In genomic region chr2:56012216-56012615, GRCh38 we compare ENCODE assay signal across 26 cellular contexts.
"Had no signal": no experiment of that assay in that cellular context is flagged by ENCODE, and none has a peak within 500 bp of the region (broad histone marks: within the 10 kb centered on the region; RNA-seq: fewer than 3 reads in every experiment).

No MANE protein-coding gene starts in this region.

- H3K4me3 ChIP-seq: adrenal gland, body of pancreas, gastrocnemius medialis, hepatocyte, spleen, transverse colon had no signal

- H3K27ac ChIP-seq: adrenal gland, body of pancreas, gastrocnemius medialis, hepatocyte, spleen, transverse colon had no signal

- H3K4me1 ChIP-seq: adrenal gland, gastrocnemius medialis had no signal

- DNase-seq: activated CD4-positive, alpha-beta memory T cell treated with anti-CD3 and anti-CD28 coated beads for 36 hours; activated CD4-positive, alpha-beta T cell treated with anti-CD3 and anti-CD28 coated beads, Interleukin-2, amount 10 ng/mL, durations not matched to agents 24 days and 14 days; activated CD4-positive, CD25-positive, alpha-beta regulatory T cell treated with anti-CD3 and anti-CD28 coated beads, Interleukin-2, amount 50 U/mL, for 72 hours; activated CD8-positive, alpha-beta memory T cell treated with anti-CD3 and anti-CD28 coated beads, Interleukin-2, amount 50 U/mL, for 4 hours; activated effector memory CD4-positive, alpha-beta T cell treated with anti-CD3 and anti-CD28 coated beads, Interleukin-2, amount 50 U/mL, for 16 hours; activated naive CD4-positive, alpha-beta T cell treated with anti-CD3 and anti-CD28 coated beads for 36 hours; activated naive CD8-positive, alpha-beta T cell treated with anti-CD3 and anti-CD28 coated beads for 36 hours; activated T-cell treated with anti-CD3 and anti-CD28 coated beads, Interleukin-2, amount 50 U/mL, for 1 hour; adrenal gland; aorta; body of pancreas; effector CD8-positive, alpha-beta T cell; erythroblast; gastrocnemius medialis; left cardiac atrium; left ventricle myocardium superior; mammary epithelial cell; posterior cingulate gyrus; right cardiac atrium; spleen; stimulated activated naive CD4-positive, alpha-beta T cell treated with Interleukin-2 at 50 U/mL for 16 hours; transverse colon had no signal

- H3K4me1 Mint-ChIP-seq: activated CD4-positive, alpha-beta T cell treated with anti-CD3 and anti-CD28 coated beads, Interleukin-2, amount 10 ng/mL, durations not matched to agents 24 days and 14 days had no signal

- H2AFZ ChIP-seq: hepatocyte had no signal

- H3K36me3 Mint-ChIP-seq: activated CD4-positive, alpha-beta memory T cell treated with anti-CD3 and anti-CD28 coated beads for 36 hours; activated naive CD8-positive, alpha-beta T cell treated with anti-CD3 and anti-CD28 coated beads for 36 hours had no signal

- H3K9me3 ChIP-seq: adrenal gland, body of pancreas, gastrocnemius medialis, spleen, transverse colon had no signal

- H3K4me3 Mint-ChIP-seq: activated CD4-positive, alpha-beta memory T cell treated with anti-CD3 and anti-CD28 coated beads for 36 hours; activated CD4-positive, alpha-beta T cell treated with anti-CD3 and anti-CD28 coated beads, Interleukin-2, amount 10 ng/mL, durations not matched to agents 24 days and 14 days; activated naive CD4-positive, alpha-beta T cell treated with anti-CD3 and anti-CD28 coated beads for 36 hours; activated naive CD8-positive, alpha-beta T cell treated with anti-CD3 and anti-CD28 coated beads for 36 hours; activated T-helper 1 cell treated with anti-CD3 and anti-CD28 coated beads, Interleukin-12 subunit alpha, Interleukin-12 subunit beta, Interleukin-2, Interleukin-4 antibody, amounts not matched to agents 30 ng/mL and 10 ng/mL and 1 ng/mL, durations not matched to agents 14 hours and 24 hours and 36 hours had no signal

- H3K9me3 Mint-ChIP-seq: activated CD4-positive, alpha-beta memory T cell treated with anti-CD3 and anti-CD28 coated beads for 36 hours; activated CD4-positive, alpha-beta T cell treated with anti-CD3 and anti-CD28 coated beads, Interleukin-2, amount 10 ng/mL, durations not matched to agents 24 days and 14 days; activated naive CD4-positive, alpha-beta T cell treated with anti-CD3 and anti-CD28 coated beads for 36 hours; activated naive CD8-positive, alpha-beta T cell treated with anti-CD3 and anti-CD28 coated beads for 36 hours; activated T-helper 1 cell treated with anti-CD3 and anti-CD28 coated beads, Interleukin-12 subunit alpha, Interleukin-12 subunit beta, Interleukin-2, Interleukin-4 antibody, amounts not matched to agents 30 ng/mL and 10 ng/mL and 1 ng/mL, durations not matched to agents 14 hours and 24 hours and 36 hours had no signal

- H3K36me3 ChIP-seq: adrenal gland, gastrocnemius medialis, spleen, transverse colon had no signal

- FAIRE-seq: colon, keratinocyte had no signal

- H3K27me3 Mint-ChIP-seq: activated CD4-positive, alpha-beta memory T cell treated with anti-CD3 and anti-CD28 coated beads for 36 hours; activated CD4-positive, alpha-beta T cell treated with anti-CD3 and anti-CD28 coated beads, Interleukin-2, amount 10 ng/mL, durations not matched to agents 24 days and 14 days; activated naive CD8-positive, alpha-beta T cell treated with anti-CD3 and anti-CD28 coated beads for 36 hours had no signal

- H3K4me2 ChIP-seq: hepatocyte had no signal

- H3K27me3 ChIP-seq: adrenal gland, body of pancreas, gastrocnemius medialis, hepatocyte, transverse colon had no signal

- H3K27ac Mint-ChIP-seq: activated CD4-positive, alpha-beta memory T cell treated with anti-CD3 and anti-CD28 coated beads for 36 hours; activated CD4-positive, alpha-beta T cell treated with anti-CD3 and anti-CD28 coated beads, Interleukin-2, amount 10 ng/mL, durations not matched to agents 24 days and 14 days; activated naive CD4-positive, alpha-beta T cell treated with anti-CD3 and anti-CD28 coated beads for 36 hours; activated naive CD8-positive, alpha-beta T cell treated with anti-CD3 and anti-CD28 coated beads for 36 hours; activated T-helper 1 cell treated with anti-CD3 and anti-CD28 coated beads, Interleukin-12 subunit alpha, Interleukin-12 subunit beta, Interleukin-2, Interleukin-4 antibody, amounts not matched to agents 30 ng/mL and 10 ng/mL and 1 ng/mL, durations not matched to agents 14 hours and 24 hours and 36 hours had no signal
